ENCODE assay signal across 1 cellular context in genomic region chr22:20021196-20022181, GRCh38.
TF ChIP-seq lines count a peak whose summit lies in the region.

No MANE protein-coding gene starts in this region.

TF ChIP-seq in K562, 482 proteins besides CTCF, POLR2A, EP300 and RAD21 (continued from another document and continues in another):
- TF ChIP-seq NUFIP1 (IDR thresholded peaks at IDR 0.05; ENCODE audit: partially characterized antibody) (no peak), LEF1 (IDR thresholded peaks at IDR 0.05) (no peak), ZNF239 (CRISPR knock-in tag; IDR thresholded peaks at IDR 0.05) (peak; percentile 28), ZNF589 (CRISPR knock-in tag; IDR thresholded peaks at IDR 0.05; ENCODE audit: low read depth) (no peak), HDAC3 (IDR thresholded peaks at IDR 0.05; ENCODE audit: borderline replicate concordance, partially characterized antibody) (no peak), HNRNPUL1 (IDR thresholded peaks at IDR 0.05; ENCODE audit: low read length) (no peak), ZNF197 (CRISPR knock-in tag; IDR thresholded peaks at IDR 0.05; ENCODE audit: low read depth) (no peak), ZNF449 (CRISPR knock-in tag; IDR thresholded peaks at IDR 0.05) (peak; percentile 56; the same call in 1 of the 2 replicates), YY1 (IDR thresholded peaks at IDR 0.05; ENCODE audit: borderline replicate concordance in 1 of 3, control insufficient read depth in 1 of 3, extremely low read depth in 1 of 3, insufficient read depth in 3 of 3, insufficient read length in 1 of 3, insufficient replicate concordance in 2 of 3, low read depth in 1 of 3, low read length in 2 of 3) (peak in 1 of 3 experiments; percentile 14), CREBBP (IDR thresholded peaks at IDR 0.05; ENCODE audit: low read depth, low read length) (no peak), ZKSCAN3 (CRISPR knock-in tag; IDR thresholded peaks at IDR 0.05) (no peak), NFIX (CRISPR knock-in tag; IDR thresholded peaks at IDR 0.05; ENCODE audit: low read depth) (0 out of 2 replicates have a peak, but pooled peaks have one; percentile 18), ZFP91 (CRISPR knock-in tag; IDR thresholded peaks at IDR 0.05) (no peak), RFX5 (IDR thresholded peaks at IDR 0.05; ENCODE audit: low read depth, low read length) (0 out of 2 replicates have a peak, but pooled peaks have one; percentile 12), ZNF76 (CRISPR knock-in tag; IDR thresholded peaks at IDR 0.05; ENCODE audit: borderline replicate concordance) (no peak; the same call in 1 of the 2 replicates), FOXP1 (CRISPR knock-in tag; IDR thresholded peaks at IDR 0.05) (no peak), PRMT5 (CRISPR knock-in tag; IDR thresholded peaks at IDR 0.05) (no peak), TAL1 (IDR thresholded peaks at IDR 0.05) (no peak), ZNF274 (IDR thresholded peaks at IDR 0.05; ENCODE audit: borderline replicate concordance, low read depth, low read length) (no peak), TCF7L2 (IDR thresholded peaks at IDR 0.05; ENCODE audit: low read depth, low read length) (no peak), AFF4 (CRISPR knock-in tag; IDR thresholded peaks at IDR 0.05) (no peak), HDAC1 (IDR thresholded peaks at IDR 0.05) (no peak), ZBTB7A (IDR thresholded peaks at IDR 0.05; ENCODE audit: borderline replicate concordance, control insufficient read depth, low read depth, low read length) (no peak), ZNF407 (IDR thresholded peaks at IDR 0.05; ENCODE audit: low read depth) (no peak), KLF1 (tag; IDR thresholded peaks at IDR 0.05) (peak; percentile 54; the same call in 1 of the 2 replicates), MBD1 (CRISPR knock-in tag; IDR thresholded peaks at IDR 0.05) (no peak), ZBTB34 (CRISPR knock-in tag; IDR thresholded peaks at IDR 0.05) (no peak), NCOA1 (IDR thresholded peaks at IDR 0.05; ENCODE audit: low read depth) (no peak), ILK (tag; IDR thresholded peaks at IDR 0.05; ENCODE audit: borderline replicate concordance, low read depth) (no peak)
- TF ChIP-seq, protein P1, sequence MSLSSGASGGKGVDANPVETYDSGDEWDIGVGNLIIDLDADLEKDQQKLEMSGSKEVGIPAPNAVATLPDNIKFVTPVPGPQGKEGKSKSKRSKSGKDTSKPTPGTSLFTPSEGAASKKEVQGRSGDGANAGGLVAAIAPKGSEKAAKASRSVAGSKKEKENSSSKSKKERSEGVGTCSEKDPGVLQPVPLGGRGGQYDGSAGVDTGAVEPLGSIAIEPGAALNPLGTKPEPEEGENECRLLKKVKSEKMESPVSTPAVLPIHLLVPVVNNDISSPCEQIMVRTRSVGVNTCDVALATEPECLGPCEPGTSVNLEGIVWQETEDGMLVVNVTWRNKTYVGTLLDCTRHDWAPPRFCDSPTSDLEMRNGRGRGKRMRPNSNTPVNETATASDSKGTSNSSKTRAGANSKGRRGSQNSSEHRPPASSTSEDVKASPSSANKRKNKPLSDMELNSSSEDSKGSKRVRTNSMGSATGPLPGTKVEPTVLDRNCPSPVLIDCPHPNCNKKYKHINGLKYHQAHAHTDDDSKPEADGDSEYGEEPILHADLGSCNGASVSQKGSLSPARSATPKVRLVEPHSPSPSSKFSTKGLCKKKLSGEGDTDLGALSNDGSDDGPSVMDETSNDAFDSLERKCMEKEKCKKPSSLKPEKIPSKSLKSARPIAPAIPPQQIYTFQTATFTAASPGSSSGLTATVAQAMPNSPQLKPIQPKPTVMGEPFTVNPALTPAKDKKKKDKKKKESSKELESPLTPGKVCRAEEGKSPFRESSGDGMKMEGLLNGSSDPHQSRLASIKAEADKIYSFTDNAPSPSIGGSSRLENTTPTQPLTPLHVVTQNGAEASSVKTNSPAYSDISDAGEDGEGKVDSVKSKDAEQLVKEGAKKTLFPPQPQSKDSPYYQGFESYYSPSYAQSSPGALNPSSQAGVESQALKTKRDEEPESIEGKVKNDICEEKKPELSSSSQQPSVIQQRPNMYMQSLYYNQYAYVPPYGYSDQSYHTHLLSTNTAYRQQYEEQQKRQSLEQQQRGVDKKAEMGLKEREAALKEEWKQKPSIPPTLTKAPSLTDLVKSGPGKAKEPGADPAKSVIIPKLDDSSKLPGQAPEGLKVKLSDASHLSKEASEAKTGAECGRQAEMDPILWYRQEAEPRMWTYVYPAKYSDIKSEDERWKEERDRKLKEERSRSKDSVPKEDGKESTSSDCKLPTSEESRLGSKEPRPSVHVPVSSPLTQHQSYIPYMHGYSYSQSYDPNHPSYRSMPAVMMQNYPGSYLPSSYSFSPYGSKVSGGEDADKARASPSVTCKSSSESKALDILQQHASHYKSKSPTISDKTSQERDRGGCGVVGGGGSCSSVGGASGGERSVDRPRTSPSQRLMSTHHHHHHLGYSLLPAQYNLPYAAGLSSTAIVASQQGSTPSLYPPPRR (CRISPR knock-in tag; IDR thresholded peaks at IDR 0.05; ENCODE audit: borderline replicate concordance), result no peak
- TF ChIP-seq, protein P2, sequence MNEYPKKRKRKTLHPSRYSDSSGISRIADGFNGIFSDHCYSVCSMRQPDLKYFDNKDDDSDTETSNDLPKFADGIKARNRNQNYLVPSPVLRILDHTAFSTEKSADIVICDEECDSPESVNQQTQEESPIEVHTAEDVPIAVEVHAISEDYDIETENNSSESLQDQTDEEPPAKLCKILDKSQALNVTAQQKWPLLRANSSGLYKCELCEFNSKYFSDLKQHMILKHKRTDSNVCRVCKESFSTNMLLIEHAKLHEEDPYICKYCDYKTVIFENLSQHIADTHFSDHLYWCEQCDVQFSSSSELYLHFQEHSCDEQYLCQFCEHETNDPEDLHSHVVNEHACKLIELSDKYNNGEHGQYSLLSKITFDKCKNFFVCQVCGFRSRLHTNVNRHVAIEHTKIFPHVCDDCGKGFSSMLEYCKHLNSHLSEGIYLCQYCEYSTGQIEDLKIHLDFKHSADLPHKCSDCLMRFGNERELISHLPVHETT (CRISPR knock-in tag; conservative IDR thresholded peaks at IDR 0.05 in 1 of 2, IDR thresholded peaks at IDR 0.05 in 1 of 2), result no peak
